Comparison of ENCODE assay signal across 1 cellular context in genomic region chr9:136122425-136123383, GRCh38.
TF ChIP-seq lines count a peak whose summit lies in the region.

No MANE protein-coding gene starts in this region.

TF ChIP-seq in HepG2, 621 proteins besides CTCF, POLR2A, EP300 and RAD21 (continued from another document and continues in another):
- TF ChIP-seq MYC (CRISPR knock-in tag; IDR thresholded peaks at IDR 0.05; ENCODE audit: borderline replicate concordance) (peak; percentile 32; the same call in 1 of the 2 replicates), ZNF567 (CRISPR knock-in tag; IDR thresholded peaks at IDR 0.05; ENCODE audit: borderline replicate concordance) (peak; percentile 68; the same call in 1 of the 2 replicates), ONECUT2 (CRISPR knock-in tag; IDR thresholded peaks at IDR 0.05) (no peak), SMAD1 (CRISPR knock-in tag; IDR thresholded peaks at IDR 0.05; ENCODE audit: borderline replicate concordance, low read depth) (peak; percentile 81; the same call in 1 of the 2 replicates), REPIN1 (CRISPR knock-in tag; IDR thresholded peaks at IDR 0.05; ENCODE audit: borderline replicate concordance, low read depth) (peak; percentile 64; the same call in 1 of the 2 replicates), PRPF4 (IDR thresholded peaks at IDR 0.05; ENCODE audit: low read depth, low read length, poor library complexity, severe bottlenecking) (no peak), JARID2 (CRISPR knock-in tag; IDR thresholded peaks at IDR 0.05; ENCODE audit: insufficient replicate concordance) (no peak), ZNF609 (CRISPR knock-in tag; IDR thresholded peaks at IDR 0.05; ENCODE audit: borderline replicate concordance) (no peak), PITX1 (CRISPR knock-in tag; IDR thresholded peaks at IDR 0.05) (peak; percentile 67; the same call in 1 of the 2 replicates), KLF15 (CRISPR knock-in tag; IDR thresholded peaks at IDR 0.05; ENCODE audit: borderline replicate concordance) (peak; percentile 54; the same call in 1 of the 2 replicates), CREM (IDR thresholded peaks at IDR 0.05) (no peak), CREM (CRISPR knock-in tag; IDR thresholded peaks at IDR 0.05) (no peak), MIXL1 (CRISPR knock-in tag; IDR thresholded peaks at IDR 0.05) (no peak), ZNF549 (CRISPR knock-in tag; IDR thresholded peaks at IDR 0.05) (no peak), EED (CRISPR knock-in tag; IDR thresholded peaks at IDR 0.05) (0 out of 2 replicates have a peak, but pooled peaks have one; percentile 32), CCAR2 (optimal IDR thresholded peaks at IDR 0.05; ENCODE audit: low read depth, low read length) (no peak), NFYC (CRISPR knock-in tag; IDR thresholded peaks at IDR 0.05) (no peak), SSRP1 (CRISPR knock-in tag; IDR thresholded peaks at IDR 0.05) (peak; percentile 65; the same call in 1 of the 2 replicates), ZNF782 (CRISPR knock-in tag; IDR thresholded peaks at IDR 0.05; ENCODE audit: borderline replicate concordance) (no peak), ZNF629 (CRISPR knock-in tag; conservative IDR thresholded peaks at IDR 0.05) (no peak), ZNF7 (CRISPR knock-in tag; IDR thresholded peaks at IDR 0.05) (no peak), ZBTB10 (CRISPR knock-in tag; IDR thresholded peaks at IDR 0.05; ENCODE audit: borderline replicate concordance) (no peak), KDM5B (CRISPR knock-in tag; IDR thresholded peaks at IDR 0.05; ENCODE audit: borderline replicate concordance) (peak; percentile 23; the same call in 1 of the 2 replicates), ZNF883 (CRISPR knock-in tag; IDR thresholded peaks at IDR 0.05; ENCODE audit: not compliant biosample characterization) (peak; percentile 56), ZNF687 (CRISPR knock-in tag; IDR thresholded peaks at IDR 0.05) (peak; percentile 71), KDM3A (CRISPR knock-in tag; IDR thresholded peaks at IDR 0.05; ENCODE audit: low read depth) (peak; percentile 84; the same call in 1 of the 2 replicates), ZNF3 (CRISPR knock-in tag; IDR thresholded peaks at IDR 0.05) (no peak), ZNF512B (CRISPR knock-in tag; IDR thresholded peaks at IDR 0.05; ENCODE audit: borderline replicate concordance) (no peak), ZNF781 (CRISPR knock-in tag; IDR thresholded peaks at IDR 0.05; ENCODE audit: borderline replicate concordance, not compliant biosample characterization) (no peak), CBX1 (IDR thresholded peaks at IDR 0.05; ENCODE audit: low read depth) (no peak), ATRX (CRISPR knock-in tag; IDR thresholded peaks at IDR 0.05; ENCODE audit: borderline replicate concordance) (no peak), ZNF766 (CRISPR knock-in tag; IDR thresholded peaks at IDR 0.05; ENCODE audit: borderline replicate concordance) (no peak), PCBP2 (optimal IDR thresholded peaks at IDR 0.05; ENCODE audit: low read depth, low read length, poor library complexity, severe bottlenecking) (no peak), ZFP36L2 (CRISPR knock-in tag; IDR thresholded peaks at IDR 0.05) (no peak), THAP11 (CRISPR knock-in tag; IDR thresholded peaks at IDR 0.05) (peak; percentile 60)
- TF ChIP-seq, protein P1, sequence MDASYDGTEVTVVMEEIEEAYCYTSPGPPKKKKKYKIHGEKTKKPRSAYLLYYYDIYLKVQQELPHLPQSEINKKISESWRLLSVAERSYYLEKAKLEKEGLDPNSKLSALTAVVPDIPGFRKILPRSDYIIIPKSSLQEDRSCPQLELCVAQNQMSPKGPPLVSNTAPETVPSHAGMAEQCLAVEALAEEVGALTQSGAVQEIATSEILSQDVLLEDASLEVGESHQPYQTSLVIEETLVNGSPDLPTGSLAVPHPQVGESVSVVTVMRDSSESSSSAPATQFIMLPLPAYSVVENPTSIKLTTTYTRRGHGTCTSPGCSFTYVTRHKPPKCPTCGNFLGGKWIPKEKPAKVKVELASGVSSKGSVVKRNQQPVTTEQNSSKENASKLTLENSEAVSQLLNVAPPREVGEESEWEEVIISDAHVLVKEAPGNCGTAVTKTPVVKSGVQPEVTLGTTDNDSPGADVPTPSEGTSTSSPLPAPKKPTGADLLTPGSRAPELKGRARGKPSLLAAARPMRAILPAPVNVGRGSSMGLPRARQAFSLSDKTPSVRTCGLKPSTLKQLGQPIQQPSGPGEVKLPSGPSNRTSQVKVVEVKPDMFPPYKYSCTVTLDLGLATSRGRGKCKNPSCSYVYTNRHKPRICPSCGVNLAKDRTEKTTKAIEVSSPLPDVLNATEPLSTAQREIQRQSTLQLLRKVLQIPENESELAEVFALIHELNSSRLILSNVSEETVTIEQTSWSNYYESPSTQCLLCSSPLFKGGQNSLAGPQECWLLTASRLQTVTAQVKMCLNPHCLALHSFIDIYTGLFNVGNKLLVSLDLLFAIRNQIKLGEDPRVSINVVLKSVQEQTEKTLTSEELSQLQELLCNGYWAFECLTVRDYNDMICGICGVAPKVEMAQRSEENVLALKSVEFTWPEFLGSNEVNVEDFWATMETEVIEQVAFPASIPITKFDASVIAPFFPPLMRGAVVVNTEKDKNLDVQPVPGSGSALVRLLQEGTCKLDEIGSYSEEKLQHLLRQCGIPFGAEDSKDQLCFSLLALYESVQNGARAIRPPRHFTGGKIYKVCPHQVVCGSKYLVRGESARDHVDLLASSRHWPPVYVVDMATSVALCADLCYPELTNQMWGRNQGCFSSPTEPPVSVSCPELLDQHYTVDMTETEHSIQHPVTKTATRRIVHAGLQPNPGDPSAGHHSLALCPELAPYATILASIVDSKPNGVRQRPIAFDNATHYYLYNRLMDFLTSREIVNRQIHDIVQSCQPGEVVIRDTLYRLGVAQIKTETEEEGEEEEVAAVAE (CRISPR knock-in tag; IDR thresholded peaks at IDR 0.05; ENCODE audit: borderline replicate concordance), result 0 out of 2 replicates have a peak, but pooled peaks have one; percentile 62
- TF ChIP-seq, protein P2, sequence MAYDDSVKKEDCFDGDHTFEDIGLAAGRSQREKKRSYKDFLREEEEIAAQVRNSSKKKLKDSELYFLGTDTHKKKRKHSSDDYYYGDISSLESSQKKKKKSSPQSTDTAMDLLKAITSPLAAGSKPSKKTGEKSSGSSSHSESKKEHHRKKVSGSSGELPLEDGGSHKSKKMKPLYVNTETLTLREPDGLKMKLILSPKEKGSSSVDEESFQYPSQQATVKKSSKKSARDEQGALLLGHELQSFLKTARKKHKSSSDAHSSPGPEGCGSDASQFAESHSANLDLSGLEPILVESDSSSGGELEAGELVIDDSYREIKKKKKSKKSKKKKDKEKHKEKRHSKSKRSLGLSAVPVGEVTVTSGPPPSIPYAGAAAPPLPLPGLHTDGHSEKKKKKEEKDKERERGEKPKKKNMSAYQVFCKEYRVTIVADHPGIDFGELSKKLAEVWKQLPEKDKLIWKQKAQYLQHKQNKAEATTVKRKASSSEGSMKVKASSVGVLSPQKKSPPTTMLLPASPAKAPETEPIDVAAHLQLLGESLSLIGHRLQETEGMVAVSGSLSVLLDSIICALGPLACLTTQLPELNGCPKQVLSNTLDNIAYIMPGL (CRISPR knock-in tag; IDR thresholded peaks at IDR 0.05; ENCODE audit: borderline replicate concordance in 1 of 2, low read depth in 1 of 2), result 0 out of 4 replicates have a peak, but pooled peaks of 1 of the 2 experiments have one; percentile 40
- TF ChIP-seq, protein P3, sequence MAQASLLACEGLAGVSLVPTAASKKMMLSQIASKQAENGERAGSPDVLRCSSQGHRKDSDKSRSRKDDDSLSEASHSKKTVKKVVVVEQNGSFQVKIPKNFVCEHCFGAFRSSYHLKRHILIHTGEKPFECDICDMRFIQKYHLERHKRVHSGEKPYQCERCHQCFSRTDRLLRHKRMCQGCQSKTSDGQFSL (CRISPR knock-in tag; IDR thresholded peaks at IDR 0.05), result no peak
